In genomic region chr3:168295027-168295426, GRCh38 we compare ENCODE assay signal across 28 cellular contexts.
"Had no signal": no experiment of that assay in that cellular context is flagged by ENCODE, and none has a peak within 500 bp of the region (broad histone marks: within the 10 kb centered on the region; RNA-seq: fewer than 3 reads in every experiment).

No MANE protein-coding gene starts in this region.

- H3K4me1 ChIP-seq: colonic mucosa, gastrocnemius medialis, psoas muscle, sigmoid colon, testis, tibial artery had no signal

- H3K36me3 ChIP-seq: colonic mucosa, gastrocnemius medialis, sigmoid colon, tibial artery had no signal

- H3K36me3 Mint-ChIP-seq: memory B cell; stimulated activated memory B cell treated with anti-CD40 and anti-IgM and Interleukin-4, amounts not matched to agents 10 μg/mL and 1 μg/mL and 100 μg/mL, for 72 hours; type B pancreatic cell had no signal

- H3K4me3 Mint-ChIP-seq: dendritic cell treated with granulocyte-macrophage colony-stimulating factor and Interleukin-4, amounts not matched to agents 40 ng/mL and 50 ng/mL, for 4 days; endodermal cell; memory B cell; naive thymus-derived CD4-positive, alpha-beta T cell; nephron; stimulated activated memory B cell treated with anti-CD40 and anti-IgM and Interleukin-4, amounts not matched to agents 10 μg/mL and 1 μg/mL and 100 μg/mL, for 72 hours; type B pancreatic cell had no signal

- H3K27ac Mint-ChIP-seq: dendritic cell treated with granulocyte-macrophage colony-stimulating factor and Interleukin-4, amounts not matched to agents 40 ng/mL and 50 ng/mL, for 4 days; endodermal cell; memory B cell; naive thymus-derived CD4-positive, alpha-beta T cell; nephron; stimulated activated memory B cell treated with anti-CD40 and anti-IgM and Interleukin-4, amounts not matched to agents 10 μg/mL and 1 μg/mL and 100 μg/mL, for 72 hours; type B pancreatic cell had no signal

- H3K27me3 ChIP-seq: colonic mucosa, sigmoid colon, testis, tibial artery had no signal

- FAIRE-seq: kidney had no signal

- H3K4me1 Mint-ChIP-seq: endodermal cell; memory B cell; naive thymus-derived CD4-positive, alpha-beta T cell; nephron; stimulated activated memory B cell treated with anti-CD40 and anti-IgM and Interleukin-4, amounts not matched to agents 10 μg/mL and 1 μg/mL and 100 μg/mL, for 72 hours had no signal

- ATAC-seq: esophagus mucosa; gastrocnemius medialis; left lobe of liver; naive thymus-derived CD4-positive, alpha-beta T cell; psoas muscle; right cardiac atrium; stimulated activated memory B cell treated with anti-CD40 and anti-IgM and Interleukin-4, amounts not matched to agents 10 μg/mL and 1 μg/mL and 100 μg/mL, for 72 hours; stimulated activated naive CD8-positive, alpha-beta T cell treated with anti-CD3 and anti-CD28 coated beads, Interleukin-15, Interleukin-2, amounts not matched to agents 100 U/mL and 50 U/mL, for 24 hours had no signal

- H3K27me3 Mint-ChIP-seq: dendritic cell treated with granulocyte-macrophage colony-stimulating factor and Interleukin-4, amounts not matched to agents 40 ng/mL and 50 ng/mL, for 4 days; memory B cell; naive thymus-derived CD4-positive, alpha-beta T cell; stimulated activated memory B cell treated with anti-CD40 and anti-IgM and Interleukin-4, amounts not matched to agents 10 μg/mL and 1 μg/mL and 100 μg/mL, for 72 hours; type B pancreatic cell had no signal

- H3K9me3 Mint-ChIP-seq: endodermal cell, memory B cell, nephron had no signal

- H3K4me3 ChIP-seq: colonic mucosa, gastrocnemius medialis, lung, psoas muscle, sigmoid colon, testis, tibial artery had no signal

- H3K27ac ChIP-seq: colonic mucosa, epithelial cell of prostate, gastrocnemius medialis, psoas muscle, sigmoid colon, testis, tibial artery had no signal

- H3K9me3 ChIP-seq: colonic mucosa, gastrocnemius medialis, psoas muscle, sigmoid colon, testis, tibial artery had no signal

- DNase-seq: colonic mucosa; effector CD8-positive, alpha-beta T cell; endodermal cell; foreskin fibroblast; gastrocnemius medialis; head of caudate nucleus; kidney; midbrain; naive thymus-derived CD4-positive, alpha-beta T cell; nucleus accumbens; psoas muscle; right cardiac atrium; sigmoid colon; stimulated activated CD4-positive, alpha-beta T cell treated with anti-CD3 and anti-CD28 coated beads, Interleukin-2, amount 100 ng/mL, for 24 hours; stimulated activated CD4-positive, alpha-beta T cell treated with anti-CD3 and anti-CD28 coated beads, Interleukin-4, amount 100 ng/mL, for 4 hours; stimulated activated naive CD8-positive, alpha-beta T cell treated with anti-CD3 and anti-CD28 coated beads, Interleukin-15, Interleukin-2, amounts not matched to agents 100 U/mL and 50 U/mL, for 24 hours; substantia nigra; testis; tibial artery had no signal
